14 cellular contexts compared by ENCODE assay signal in the genomic region with DNA sequence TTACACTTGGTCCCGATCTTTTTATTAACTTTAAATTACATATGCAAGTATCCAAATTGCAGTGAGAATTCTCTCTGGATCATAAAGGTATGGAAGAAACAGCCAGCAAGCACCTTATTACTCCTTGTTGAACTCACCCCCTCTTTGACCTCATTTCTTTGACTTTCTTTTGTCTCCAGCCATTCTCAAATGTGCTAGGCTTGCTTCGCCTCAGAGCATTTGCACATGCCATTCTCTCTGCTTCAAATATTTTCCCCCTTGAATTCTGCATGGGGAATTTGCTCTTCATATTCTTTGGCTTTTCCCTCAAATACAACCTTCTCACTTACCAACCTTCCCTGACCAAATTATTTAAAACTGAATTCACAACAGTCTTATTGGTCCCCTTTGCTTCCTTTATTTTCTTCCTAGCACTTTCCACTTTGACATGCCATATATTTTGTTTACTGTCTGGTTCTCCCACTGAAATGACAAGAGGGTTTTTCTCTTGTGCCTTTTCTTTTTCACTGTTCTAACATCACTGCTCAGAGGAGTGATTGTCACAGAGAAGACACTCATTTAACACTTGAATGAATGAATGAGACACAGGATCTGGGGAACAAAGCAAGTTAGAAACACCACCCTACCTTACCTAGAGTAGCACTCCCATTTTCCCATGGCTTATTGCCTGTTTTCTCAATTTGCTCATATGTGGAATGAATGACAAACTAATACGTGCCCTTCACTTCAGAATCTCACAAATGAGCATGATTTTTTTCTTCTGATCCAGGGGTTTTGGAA. TPM values are rescaled to one million over a fixed set of nuclear protein-coding genes. Genes with fewer than 3 reads are reported as not detected.
DNase-seq lines count a peak whose midpoint lies in the region; ATAC-seq, FAIRE-seq and TF ChIP-seq lines count a peak whose summit lies in the region.
"Had no signal": no experiment of that assay in that cellular context is flagged by ENCODE, and none has a peak within 500 bp of the region (broad histone marks: within the 10 kb centered on the region; RNA-seq: fewer than 3 reads in every experiment).

No MANE protein-coding gene starts in this region.

- H3K9me1 ChIP-seq in K562 (ENCODE audit: control insufficient read depth, insufficient read depth, low read length), result peaks cover 4% of the 10 kb centered on the region

- no peaks in the 10 kb centered on the region for H3K9me3 Mint-ChIP-seq in CD8-positive, alpha-beta T cell
- H3K9me3 Mint-ChIP-seq in neural crest cell, result no peaks in the 10 kb centered on the region

- H3K27me3 Mint-ChIP-seq in CD8-positive, alpha-beta T cell (ENCODE audit: low read depth), result peaks cover 2% of the 10 kb centered on the region
- H3K27me3 Mint-ChIP-seq in neural crest cell (ENCODE audit: low read depth), result peaks cover 34% of the 10 kb centered on the region

- H4K20me1 ChIP-seq in K562 (replicated peaks; ENCODE audit: control insufficient read depth, insufficient read depth, low read length), result no peaks in the 10 kb centered on the region

- no peak overlapping the region for H3K4me3 ChIP-seq in CD8-positive, alpha-beta T cell (ENCODE audit: low read depth, low read length)
- H3K4me3 ChIP-seq in HUES64 (ENCODE audit: low read length) (peak overlapping the region; percentile 97; the same call in 1 of the 2 replicates), K562 (peak overlapping the region; percentile 56), body of pancreas (no peak overlapping the region)

- H3K36me3 Mint-ChIP-seq in CD8-positive, alpha-beta T cell, result peaks cover 8% of the 10 kb centered on the region
- H3K36me3 Mint-ChIP-seq in neural crest cell (ENCODE audit: low read depth), result peaks cover 7% of the 10 kb centered on the region

- no peak for DNase-seq in CD8-positive, alpha-beta T cell
- DNase-seq in K562 (ENCODE audit: extremely low read depth in 1 of 4, low spot score in 3 of 4), result no peak
- DNase-seq in neural crest cell (ENCODE audit: low read depth, low spot score), result no peak
- DNase-seq in activated CD4-positive, alpha-beta T cell treated with anti-CD3 and anti-CD28 coated beads, Interleukin-2, amount 50 U/mL, for 1 hour, result no peak
- DNase-seq in amygdala (lab: John Stamatoyannopoulos, UW), result no peak
- no peak for DNase-seq in body of pancreas
- DNase-seq: BE2C; NCI-H2029; NCI-H524; stimulated activated CD4-positive, alpha-beta T cell treated with anti-CD3 and anti-CD28 coated beads, Interleukin-4, amount 100 ng/mL, for 1 hour; testis had no signal

- H3K4me3 Mint-ChIP-seq in CD8-positive, alpha-beta T cell, result no peak overlapping the region
- H3K4me3 Mint-ChIP-seq in neural crest cell, result peak overlapping the region; percentile 9

- peak overlapping the region; percentile 98 for H2AFZ ChIP-seq in K562 (ENCODE audit: low read depth, low read length)

- peak overlapping the region; percentile 99 for H3K4me2 ChIP-seq in K562 (ENCODE audit: insufficient read depth, low read length)

- WGBS in HUES64, result 84% methylated on average over 3 of the region's 3 CpGs
- 52% methylated on average over 3 of the region's 3 CpGs for WGBS in K562 (ENCODE audit: insufficient coverage, low coverage, missing lambda C conversion rate)
- 86 to 92% methylated on average over 3 of the region's 3 CpGs for WGBS in body of pancreas, 2 donors

- ATAC-seq in CD8-positive, alpha-beta T cell, result no peak
- ATAC-seq in K562 (no peak), body of pancreas (no peak)

- intact Hi-C loops in CD8-positive, alpha-beta T cell (cut with DNase I, micrococcal nuclease), result no loop called here
- intact Hi-C loops in K562 (cut with micrococcal nuclease) (no loop called here), body of pancreas (cut with DNase I) (no loop called here)

- H3K27ac Mint-ChIP-seq in CD8-positive, alpha-beta T cell, result no peak overlapping the region
- H3K27ac Mint-ChIP-seq in neural crest cell (ENCODE audit: unreplicated experiment), result no peak overlapping the region

- H3K9me3 ChIP-seq in CD8-positive, alpha-beta T cell (ENCODE audit: low read length), result no peaks in the 10 kb centered on the region
- no peaks in the 10 kb centered on the region for H3K9me3 ChIP-seq in HUES64 (ENCODE audit: insufficient read depth, low read depth, low read length)
- no peaks in the 10 kb centered on the region for H3K9me3 ChIP-seq in K562 (replicated peaks; ENCODE audit: control insufficient read depth, insufficient read depth, low read depth, low read length)
- no peaks in the 10 kb centered on the region for H3K9me3 ChIP-seq in body of pancreas
- H3K9me3 ChIP-seq: BE2C, testis had no signal

- no peak for TF ChIP-seq RAD21 in K562 (CRISPR knock-in tag; conservative IDR thresholded peaks at IDR 0.05 in 1 of 2, IDR thresholded peaks at IDR 0.05 in 1 of 2)

- peaks cover 41% of the 10 kb centered on the region for H3K79me2 ChIP-seq in K562 (ENCODE audit: control insufficient read depth, insufficient read depth, low read length)

- POLR2A ChIA-PET in CD8-positive, alpha-beta T cell (lab: Charles Lee), result no interaction called here
- POLR2A ChIA-PET in K562 (lab: Yijun Ruan, JAX), result interaction anchor here (0.6 to 1.7 kb wide), 5 partner anchors 10 to 30 kb away, joined by 3 to 5 read pairs (median 4); no protein-coding TSS in a partner anchor

- no peaks in the 10 kb centered on the region for H3K27me3 ChIP-seq in CD8-positive, alpha-beta T cell (ENCODE audit: insufficient read depth, low read length)
- H3K27me3 ChIP-seq in HUES64 (ENCODE audit: insufficient read depth, low read length), result peaks cover 5% of the 10 kb centered on the region; the same call in 1 of the 2 replicates
- no peaks in the 10 kb centered on the region for H3K27me3 ChIP-seq in K562 (ENCODE audit: control insufficient read depth in 2 of 2, insufficient read depth in 2 of 2, low read length in 2 of 2)
- H3K27me3 ChIP-seq in body of pancreas, result no peaks in the 10 kb centered on the region
- H3K27me3 ChIP-seq: testis had no signal

- TF ChIP-seq POLR2A in K562 (conservative IDR thresholded peaks at IDR 0.05) (no peak), body of pancreas (IDR thresholded peaks at IDR 0.05) (no peak)

- peaks cover 18% of the 10 kb centered on the region for H3K4me1 ChIP-seq in CD8-positive, alpha-beta T cell (ENCODE audit: insufficient read depth, low read length)
- H3K4me1 ChIP-seq in HUES64 (ENCODE audit: insufficient read depth, low read length) (peaks cover 19% of the 10 kb centered on the region), K562 (replicated peaks in 1 of 2; ENCODE audit: control insufficient read depth in 2 of 2, insufficient read depth in 2 of 2, low read length in 2 of 2) (peaks cover 20 to 43% of the 10 kb centered on the region in 2 experiments; a peak in 4 of 5 replicates), body of pancreas (peaks cover 38% of the 10 kb centered on the region)
- H3K4me1 ChIP-seq: BE2C had no signal

- peaks cover 37% of the 10 kb centered on the region for H3K4me1 Mint-ChIP-seq in CD8-positive, alpha-beta T cell (ENCODE audit: low read depth)
- peaks cover 25% of the 10 kb centered on the region for H3K4me1 Mint-ChIP-seq in neural crest cell

- peak overlapping the region; percentile 85 for H3K27ac ChIP-seq in CD8-positive, alpha-beta T cell (ENCODE audit: low read depth, low read length)
- H3K27ac ChIP-seq in HUES64 (ENCODE audit: low read depth, low read length) (peak overlapping the region; percentile 9; the same call in 1 of the 2 replicates), K562 (ENCODE audit: extremely low read depth, low read depth, low read length) (peak overlapping the region; percentile 99), body of pancreas (no peak overlapping the region)

- peak; percentile 56 for FAIRE-seq in K562 (lab: Jason Lieb, UNC)
- FAIRE-seq: islet of Langerhans, RCC 7860 had no signal

- TF ChIP-seq EP300 in K562 (IDR thresholded peaks at IDR 0.05; ENCODE audit: low read length), result no peak

- TF ChIP-seq CTCF in CD8-positive, alpha-beta T cell (IDR thresholded peaks at IDR 0.05), result no peak
- TF ChIP-seq CTCF in K562 (IDR thresholded peaks at IDR 0.05 in 2 of 3, conservative IDR thresholded peaks at IDR 0.05 in 1 of 3; ENCODE audit: insufficient read depth in 2 of 3, low read depth in 1 of 3, low read length in 3 of 3) (no peak), neural crest cell (conservative IDR thresholded peaks at IDR 0.05) (no peak), body of pancreas (IDR thresholded peaks at IDR 0.05) (no peak)

- CTCF ChIA-PET in CD8-positive, alpha-beta T cell (lab: Charles Lee), result interaction anchor here (1.6 kb wide), 1 partner anchor 46 kb away, joined by 5 read pairs; no protein-coding TSS in a partner anchor
- CTCF ChIA-PET in K562 (lab: Yijun Ruan, JAX; ENCODE audit: low intra/inter-chr PET ratio), result no interaction called here

- BruUV-seq in K562 (replicated peaks; lab: Mats Ljungman, UMichigan), result no TSS peak

- in situ Hi-C loops in K562 (cut with MboI), result no loop called here

- no peak overlapping the region; the same call in 1 of the 2 replicates for H3K9ac ChIP-seq in HUES64 (ENCODE audit: low read depth, low read length)
- H3K9ac ChIP-seq in K562 (ENCODE audit: insufficient read depth in 1 of 2, low read depth in 2 of 2, low read length in 2 of 2), result peak overlapping the region in 1 of 2 experiments; percentile 87; a peak in 2 of 4 replicates

- no peaks in the 10 kb centered on the region for H3K36me3 ChIP-seq in CD8-positive, alpha-beta T cell (ENCODE audit: insufficient read depth, low read length)
- H3K36me3 ChIP-seq in HUES64 (ENCODE audit: insufficient read depth, low read length) (no peaks in the 10 kb centered on the region), K562 (ENCODE audit: control insufficient read depth, insufficient read depth, low read length) (peaks cover 23% of the 10 kb centered on the region), body of pancreas (replicated peaks in 1 of 2; ENCODE audit: insufficient read depth in 1 of 2, low read depth in 2 of 2) (no peaks in the 10 kb centered on the region)
- H3K36me3 ChIP-seq: BE2C had no signal

RNA-seq across cellular contexts. Expression of a gene that starts 1.4 kb away (rescaled TPM):
- total RNA-seq in CD8-positive, alpha-beta T cell, result 1 to 10 TPM in 1 of 2 experiments, under 1 TPM in 1; 0.90 to 1.9 TPM
- polyA plus RNA-seq in HUES64 (2013, experiment 1 of 2), result 4.4 TPM
- polyA plus RNA-seq in HUES64 (2013, experiment 2 of 2), result 4.1 TPM
- 37.0 and 45.9 TPM in 2 replicates for total RNA-seq in K562 (2011; cell fraction: chromatin; rRNA removed; ENCODE audit: low replicate concordance)
- 20.3 and 21.8 TPM in 2 replicates for total RNA-seq in K562 (2011; cell fraction: nucleolus; rRNA removed)
- total RNA-seq in K562 (2011; cell fraction: nucleoplasm; rRNA removed), result 24.5 and 28.1 TPM in 2 replicates
- 11.9 and 12.4 TPM in 2 replicates for total RNA-seq in K562 (2014; rRNA removed)
- total RNA-seq in K562 (2014; rRNA removed; fragmentation: Illumina TruSeq; extraction: Trizol), result 13.6 and 14.0 TPM in 2 replicates
- total RNA-seq in K562 (2015; rRNA removed; fragmentation: Illumina TruSeq; extraction: Trizol), result 18.7 TPM in 2 replicates
- total RNA-seq in K562 (2021), result 12.2 and 12.4 TPM in 2 replicates
- 15.2 and 19.4 TPM in 2 replicates for polyA plus RNA-seq in K562 (2011; rRNA removed)
- 6.8 and 10.4 TPM in 2 replicates for polyA plus RNA-seq in K562 (2011; cell fraction: cytosol; rRNA removed)
- 42.5 and 50.0 TPM in 2 replicates for polyA plus RNA-seq in K562 (2011; cell fraction: nucleus; rRNA removed)
- 11.7 and 11.9 TPM in 2 replicates for polyA plus RNA-seq in K562 (2012)
- polyA plus RNA-seq in K562 (2014; fragmentation: Illumina TruSeq; extraction: Trizol), result 10.9 and 13.2 TPM in 2 replicates
- polyA plus RNA-seq in K562 (2014; fragmentation: Nextera tagmentation; extraction: Ambion mirVana), result 10 to 100 TPM; 14.7 to 21.8 TPM
- polyA plus RNA-seq in K562 (2014; rRNA removed), result 20.8 and 21.6 TPM in 2 replicates
- 21.3 and 22.7 TPM in 2 replicates for polyA minus RNA-seq in K562 (2011; rRNA and poly(A)+ RNA removed)
- polyA minus RNA-seq in K562 (2011; cell fraction: cytosol; rRNA and poly(A)+ RNA removed), result 5.0 and 5.8 TPM in 2 replicates
- polyA minus RNA-seq in K562 (2011; cell fraction: nucleus; rRNA and poly(A)+ RNA removed), result 8.5 and 12.0 TPM in 2 replicates
- total RNA-seq in neural crest cell, result 9.7 and 10.8 TPM in 2 replicates
- total RNA-seq in body of pancreas, result 1 to 10 TPM; 6.3 to 7.5 TPM

RNA-seq across cellular contexts. Expression of a gene that starts 45.7 kb away (rescaled TPM):
- 10 to 100 TPM; 18.7 to 19.2 TPM for total RNA-seq in CD8-positive, alpha-beta T cell
- polyA plus RNA-seq in HUES64 (2013, experiment 1 of 2), result 26.5 TPM
- polyA plus RNA-seq in HUES64 (2013, experiment 2 of 2), result 26.2 TPM
- 236 and 421 TPM in 2 replicates for total RNA-seq in K562 (2011; cell fraction: chromatin; rRNA removed; ENCODE audit: low replicate concordance)
- 304 and 320 TPM in 2 replicates for total RNA-seq in K562 (2011; cell fraction: nucleolus; rRNA removed)
- 263 and 277 TPM in 2 replicates for total RNA-seq in K562 (2011; cell fraction: nucleoplasm; rRNA removed)
- total RNA-seq in K562 (2014; rRNA removed), result 55.9 and 63.3 TPM in 2 replicates
- total RNA-seq in K562 (2014; rRNA removed; fragmentation: Illumina TruSeq; extraction: Trizol), result 20.5 and 27.3 TPM in 2 replicates
- 40.1 and 43.3 TPM in 2 replicates for total RNA-seq in K562 (2015; rRNA removed; fragmentation: Illumina TruSeq; extraction: Trizol)
- 62.9 and 73.7 TPM in 2 replicates for total RNA-seq in K562 (2021)
- 84.9 and 129 TPM in 2 replicates for polyA plus RNA-seq in K562 (2011; rRNA removed)
- 100 and 109 TPM in 2 replicates for polyA plus RNA-seq in K562 (2011; cell fraction: cytosol; rRNA removed)
- polyA plus RNA-seq in K562 (2011; cell fraction: nucleus; rRNA removed), result 1,169 and 1,324 TPM in 2 replicates
- polyA plus RNA-seq in K562 (2012), result 58.7 and 101 TPM in 2 replicates
- polyA plus RNA-seq in K562 (2014; fragmentation: Illumina TruSeq; extraction: Trizol), result 59.9 and 69.6 TPM in 2 replicates
- polyA plus RNA-seq in K562 (2014; fragmentation: Nextera tagmentation; extraction: Ambion mirVana), result 10 to 100 TPM in 1 of 2 experiments, 1 to 10 TPM in 1; 8.4 to 10.5 TPM
- 141 and 143 TPM in 2 replicates for polyA plus RNA-seq in K562 (2014; rRNA removed)
- polyA minus RNA-seq in K562 (2011; rRNA and poly(A)+ RNA removed), result 26.6 and 29.0 TPM in 2 replicates
- polyA minus RNA-seq in K562 (2011; cell fraction: cytosol; rRNA and poly(A)+ RNA removed), result 9.8 and 20.9 TPM in 2 replicates
- polyA minus RNA-seq in K562 (2011; cell fraction: nucleus; rRNA and poly(A)+ RNA removed), result 114 and 127 TPM in 2 replicates
- total RNA-seq in neural crest cell, result 72.5 and 72.8 TPM in 2 replicates
- 100 to 1,000 TPM in 1 of 2 donors, 10 to 100 TPM in 1; 35.8 to 128 TPM for total RNA-seq in body of pancreas

Comparison
In these comparisons a context has a peak if more than half of its experiments do, and no peak if none do; other contexts are left out.
1. H3K27ac ChIP-seq: peak in CD8-positive, alpha-beta T cell (single experiment), HUES64 (single experiment) and K562 (single experiment); none in body of pancreas (0 of 4).
2. H3K4me3 ChIP-seq: peak in HUES64 (single experiment) and K562 (single experiment); none in CD8-positive, alpha-beta T cell (single experiment) and body of pancreas (0 of 2).